15 cellular contexts compared by ENCODE assay signal in the genomic region with DNA sequence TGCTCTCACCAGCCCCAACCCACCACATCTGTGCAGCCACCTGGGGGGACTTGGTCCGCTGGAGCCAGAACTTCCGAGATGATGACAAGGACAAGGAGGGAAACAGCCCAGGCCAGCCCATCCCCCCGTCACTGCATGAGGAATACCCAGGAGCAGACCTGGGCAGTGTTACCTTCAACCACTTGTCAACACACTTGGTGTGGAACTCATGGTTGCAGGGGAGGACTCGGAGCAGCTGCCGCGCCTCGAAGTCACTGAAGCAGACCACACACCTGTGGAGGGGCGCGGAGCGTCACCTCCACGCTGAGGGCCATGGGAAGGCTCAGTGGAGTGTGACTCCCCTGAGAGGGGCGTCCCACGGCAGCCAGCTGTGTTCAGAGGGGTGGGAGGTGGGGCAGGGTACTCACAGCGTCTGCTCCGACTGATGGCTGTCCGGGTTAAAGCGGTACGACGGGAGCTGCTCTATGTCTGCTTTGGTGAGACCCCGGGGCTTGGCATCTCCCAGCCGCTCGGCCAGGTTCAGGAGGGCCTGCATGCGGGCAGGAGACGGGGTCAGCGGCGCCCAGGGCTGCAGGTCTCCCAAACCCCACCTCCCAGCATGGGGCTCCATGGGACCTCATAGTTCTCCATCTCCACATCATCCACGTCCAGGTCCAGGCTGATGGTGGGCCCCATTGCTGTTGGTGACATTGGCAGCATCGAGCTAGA. TPM values are rescaled to one million over a fixed set of nuclear protein-coding genes. Genes with fewer than 3 reads are reported as not detected.
DNase-seq lines count a peak whose midpoint lies in the region; ATAC-seq and TF ChIP-seq lines count a peak whose summit lies in the region.
"Had no signal": no experiment of that assay in that cellular context is flagged by ENCODE, and none has a peak within 500 bp of the region (broad histone marks: within the 10 kb centered on the region; RNA-seq: fewer than 3 reads in every experiment).

No MANE protein-coding gene starts in this region.

- H3K27me3 ChIP-seq in HL-60 (ENCODE audit: insufficient read depth, poor library complexity, severe bottlenecking), result no peaks in the 10 kb centered on the region

- CTCF ChIA-PET in activated CD4-positive, alpha-beta T cell treated with anti-CD3 and anti-CD28 coated beads for 36 hours (lab: Charles Lee), result no interaction called here

- POLR2A ChIA-PET in activated CD4-positive, alpha-beta T cell treated with anti-CD3 and anti-CD28 coated beads for 36 hours (lab: Charles Lee), result no interaction called here

- H3K9me3 Mint-ChIP-seq in activated CD4-positive, alpha-beta T cell treated with anti-CD3 and anti-CD28 coated beads for 36 hours (ENCODE audit: low read depth), result no peaks in the 10 kb centered on the region
- no peaks in the 10 kb centered on the region for H3K9me3 Mint-ChIP-seq in activated T-helper 2 cell treated with anti-CD3 and anti-CD28 coated beads, Interferon-gamma antibody, Interleukin-2, Interleukin-4, amounts not matched to agents 10 μg/mL and 5 μg/mL and 100 μg/mL, durations not matched to agents 14 hours and 24 hours and 36 hours
- no peaks in the 10 kb centered on the region for H3K9me3 Mint-ChIP-seq in natural killer cell treated with Interleukin-12 subunit alpha and Interleukin-12 subunit beta and Interleukin-15 and Interleukin-18, amount 100 ng/mL, for 72 hours

- ATAC-seq in activated CD4-positive, alpha-beta T cell treated with anti-CD3 and anti-CD28 coated beads for 36 hours, result no peak
- ATAC-seq in natural killer cell treated with Interleukin-12 subunit alpha and Interleukin-12 subunit beta and Interleukin-15 and Interleukin-18, amount 100 ng/mL, for 72 hours, result no peak
- ATAC-seq in GM21786 (IDR thresholded peaks at IDR 0.05; ENCODE audit: unreplicated experiment), result no peak
- ATAC-seq: HCT116 had no signal

- DNase-seq in activated CD4-positive, alpha-beta T cell treated with anti-CD3 and anti-CD28 coated beads for 36 hours, result no peak
- no peak for DNase-seq in activated CD4-positive, alpha-beta T cell treated with anti-CD3 and anti-CD28 coated beads, Interleukin-2, amount 50 U/mL, for 4 hours
- DNase-seq in HL-60 (ENCODE audit: low read depth in 1 of 2, low spot score in 1 of 2) (no peak), retina (no peak), DMS79 treated with DMSO at 0.1 percent for 48 hours (lab: John Stamatoyannopoulos, UW) (no peak)
- DNase-seq in activated T-helper 2 cell treated with anti-CD3 and anti-CD28 coated beads, Interferon-gamma antibody, Interleukin-2, Interleukin-4, amounts not matched to agents 10 μg/mL and 5 μg/mL and 100 μg/mL, durations not matched to agents 14 hours and 24 hours and 36 hours (ENCODE audit: low spot score), result no peak
- no peak for DNase-seq in natural killer cell treated with Interleukin-12 subunit alpha and Interleukin-12 subunit beta and Interleukin-15 and Interleukin-18, amount 100 ng/mL, for 72 hours (ENCODE audit: low spot score)
- DNase-seq: NCI-H2081, NCI-H774, occipital lobe had no signal

- H3K36me3 Mint-ChIP-seq in activated CD4-positive, alpha-beta T cell treated with anti-CD3 and anti-CD28 coated beads for 36 hours (ENCODE audit: low read depth), result peaks cover 27% of the 10 kb centered on the region
- H3K36me3 Mint-ChIP-seq in activated T-helper 2 cell treated with anti-CD3 and anti-CD28 coated beads, Interferon-gamma antibody, Interleukin-2, Interleukin-4, amounts not matched to agents 10 μg/mL and 5 μg/mL and 100 μg/mL, durations not matched to agents 14 hours and 24 hours and 36 hours (ENCODE audit: low read depth), result peaks cover 47% of the 10 kb centered on the region
- no peaks in the 10 kb centered on the region for H3K36me3 Mint-ChIP-seq in natural killer cell treated with Interleukin-12 subunit alpha and Interleukin-12 subunit beta and Interleukin-15 and Interleukin-18, amount 100 ng/mL, for 72 hours

- peaks cover 35% of the 10 kb centered on the region for H3K4me1 Mint-ChIP-seq in activated CD4-positive, alpha-beta T cell treated with anti-CD3 and anti-CD28 coated beads for 36 hours
- peaks cover 24% of the 10 kb centered on the region for H3K4me1 Mint-ChIP-seq in activated T-helper 2 cell treated with anti-CD3 and anti-CD28 coated beads, Interferon-gamma antibody, Interleukin-2, Interleukin-4, amounts not matched to agents 10 μg/mL and 5 μg/mL and 100 μg/mL, durations not matched to agents 14 hours and 24 hours and 36 hours (ENCODE audit: low read depth)
- H3K4me1 Mint-ChIP-seq in natural killer cell treated with Interleukin-12 subunit alpha and Interleukin-12 subunit beta and Interleukin-15 and Interleukin-18, amount 100 ng/mL, for 72 hours (ENCODE audit: low read depth in 2 of 2), result peaks cover 26 to 34% of the 10 kb centered on the region in 2 donors

- intact Hi-C loops in activated CD4-positive, alpha-beta T cell treated with anti-CD3 and anti-CD28 coated beads for 36 hours (cut with DNase I, micrococcal nuclease), result no loop called here
- intact Hi-C loops in activated T-helper 2 cell treated with anti-CD3 and anti-CD28 coated beads, Interferon-gamma antibody, Interleukin-2, Interleukin-4, amounts not matched to agents 10 μg/mL and 5 μg/mL and 100 μg/mL, durations not matched to agents 14 hours and 24 hours and 36 hours (cut with micrococcal nuclease), result no loop called here

- H3K4me3 ChIP-seq in HL-60 (replicated peaks; ENCODE audit: insufficient read depth, low read length), result no peak overlapping the region

- H3K4me3 Mint-ChIP-seq in activated CD4-positive, alpha-beta T cell treated with anti-CD3 and anti-CD28 coated beads for 36 hours, result no peak overlapping the region
- peak overlapping the region; percentile 71 for H3K4me3 Mint-ChIP-seq in activated T-helper 2 cell treated with anti-CD3 and anti-CD28 coated beads, Interferon-gamma antibody, Interleukin-2, Interleukin-4, amounts not matched to agents 10 μg/mL and 5 μg/mL and 100 μg/mL, durations not matched to agents 14 hours and 24 hours and 36 hours (ENCODE audit: low read depth)
- peak overlapping the region; percentile 83 for H3K4me3 Mint-ChIP-seq in natural killer cell treated with Interleukin-12 subunit alpha and Interleukin-12 subunit beta and Interleukin-15 and Interleukin-18, amount 100 ng/mL, for 72 hours

- no peak for TF ChIP-seq CTCF in HL-60 (IDR thresholded peaks at IDR 0.05; ENCODE audit: insufficient read depth, low read length)

- H3K27me3 Mint-ChIP-seq in activated CD4-positive, alpha-beta T cell treated with anti-CD3 and anti-CD28 coated beads for 36 hours, result no peaks in the 10 kb centered on the region
- H3K27me3 Mint-ChIP-seq in activated T-helper 2 cell treated with anti-CD3 and anti-CD28 coated beads, Interferon-gamma antibody, Interleukin-2, Interleukin-4, amounts not matched to agents 10 μg/mL and 5 μg/mL and 100 μg/mL, durations not matched to agents 14 hours and 24 hours and 36 hours (ENCODE audit: low read depth), result no peaks in the 10 kb centered on the region
- H3K27me3 Mint-ChIP-seq in natural killer cell treated with Interleukin-12 subunit alpha and Interleukin-12 subunit beta and Interleukin-15 and Interleukin-18, amount 100 ng/mL, for 72 hours, result no peaks in the 10 kb centered on the region

- peak overlapping the region; percentile 55 for H3K27ac ChIP-seq in HL-60 (replicated peaks)

- peak overlapping the region; percentile 77 for H3K27ac Mint-ChIP-seq in activated CD4-positive, alpha-beta T cell treated with anti-CD3 and anti-CD28 coated beads for 36 hours
- H3K27ac Mint-ChIP-seq in activated T-helper 2 cell treated with anti-CD3 and anti-CD28 coated beads, Interferon-gamma antibody, Interleukin-2, Interleukin-4, amounts not matched to agents 10 μg/mL and 5 μg/mL and 100 μg/mL, durations not matched to agents 14 hours and 24 hours and 36 hours, result peak overlapping the region; percentile 69
- H3K27ac Mint-ChIP-seq in natural killer cell treated with Interleukin-12 subunit alpha and Interleukin-12 subunit beta and Interleukin-15 and Interleukin-18, amount 100 ng/mL, for 72 hours, result peak overlapping the region; percentile 90 to 92

RNA-seq across cellular contexts. Expression of gene RNF44, which starts 7.9 kb away (rescaled TPM):
- total RNA-seq in activated CD4-positive, alpha-beta T cell treated with anti-CD3 and anti-CD28 coated beads for 36 hours, result 10 to 100 TPM; 61.6 to 62.9 TPM
- 64.7 and 70.3 TPM in 2 replicates for total RNA-seq in activated T-helper 2 cell treated with anti-CD3 and anti-CD28 coated beads, Interferon-gamma antibody, Interleukin-2, Interleukin-4, amounts not matched to agents 10 μg/mL and 5 μg/mL and 100 μg/mL, durations not matched to agents 14 hours and 24 hours and 36 hours
- total RNA-seq in natural killer cell treated with Interleukin-12 subunit alpha and Interleukin-12 subunit beta and Interleukin-15 and Interleukin-18, amount 100 ng/mL, for 72 hours, result 10 to 100 TPM; 58.1 to 76.3 TPM

RNA-seq across cellular contexts. Expression of gene CDHR2, which starts 19.9 kb away (rescaled TPM):
- total RNA-seq in activated CD4-positive, alpha-beta T cell treated with anti-CD3 and anti-CD28 coated beads for 36 hours, result under 1 TPM; 0.37 to 0.61 TPM
- total RNA-seq in activated T-helper 2 cell treated with anti-CD3 and anti-CD28 coated beads, Interferon-gamma antibody, Interleukin-2, Interleukin-4, amounts not matched to agents 10 μg/mL and 5 μg/mL and 100 μg/mL, durations not matched to agents 14 hours and 24 hours and 36 hours, result 0.30 and 0.64 TPM in 2 replicates
- total RNA-seq in natural killer cell treated with Interleukin-12 subunit alpha and Interleukin-12 subunit beta and Interleukin-15 and Interleukin-18, amount 100 ng/mL, for 72 hours, result under 1 TPM; 0.33 to 0.40 TPM
- total RNA-seq: A172, LHCN-M2, skeletal muscle tissue had no signal
